1 cellular context compared by ENCODE assay signal in the genomic region with DNA sequence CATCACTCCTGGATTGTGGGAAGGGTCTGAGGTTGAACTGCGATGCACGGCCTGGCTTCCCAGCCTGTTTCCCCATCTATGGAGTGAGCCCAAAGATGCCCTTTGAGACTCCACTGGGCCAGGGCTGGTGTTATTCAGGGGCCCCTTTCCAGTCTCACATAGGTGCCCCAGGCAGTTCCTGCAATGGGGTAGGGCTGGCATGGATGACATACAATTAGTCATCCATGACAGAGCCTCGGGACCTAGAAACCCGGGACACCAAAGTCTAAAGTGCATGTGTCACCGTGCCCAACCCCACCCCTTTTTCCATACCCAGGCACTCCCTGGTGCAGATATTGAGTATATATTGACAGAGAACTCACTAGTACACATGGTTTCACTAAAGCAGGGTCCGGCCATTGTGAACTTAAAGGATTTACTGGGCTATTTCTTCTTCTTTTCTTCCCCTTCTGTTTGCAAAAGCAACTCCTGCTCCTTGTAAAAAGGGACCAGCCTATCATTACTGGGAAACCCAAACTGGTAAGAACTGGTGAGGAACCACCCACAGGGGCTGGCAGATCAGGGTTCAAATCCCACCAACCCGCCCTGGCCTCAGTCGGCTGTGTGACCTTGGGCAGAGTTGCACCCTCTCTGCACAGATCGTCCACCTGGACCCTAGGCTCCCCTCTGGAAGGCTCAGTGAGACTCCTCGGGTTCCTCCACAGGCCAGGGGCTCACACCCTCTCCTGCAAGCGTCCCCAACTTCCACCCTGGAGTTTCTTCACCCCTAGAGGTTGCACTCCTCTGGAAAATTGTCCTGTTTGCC.
TF ChIP-seq lines count a peak whose summit lies in the region.

No MANE protein-coding gene starts in this region.

TF ChIP-seq in HepG2, 621 proteins besides CTCF, POLR2A, EP300 and RAD21 (continued from another document and continues in another):
- TF ChIP-seq, protein P1, sequence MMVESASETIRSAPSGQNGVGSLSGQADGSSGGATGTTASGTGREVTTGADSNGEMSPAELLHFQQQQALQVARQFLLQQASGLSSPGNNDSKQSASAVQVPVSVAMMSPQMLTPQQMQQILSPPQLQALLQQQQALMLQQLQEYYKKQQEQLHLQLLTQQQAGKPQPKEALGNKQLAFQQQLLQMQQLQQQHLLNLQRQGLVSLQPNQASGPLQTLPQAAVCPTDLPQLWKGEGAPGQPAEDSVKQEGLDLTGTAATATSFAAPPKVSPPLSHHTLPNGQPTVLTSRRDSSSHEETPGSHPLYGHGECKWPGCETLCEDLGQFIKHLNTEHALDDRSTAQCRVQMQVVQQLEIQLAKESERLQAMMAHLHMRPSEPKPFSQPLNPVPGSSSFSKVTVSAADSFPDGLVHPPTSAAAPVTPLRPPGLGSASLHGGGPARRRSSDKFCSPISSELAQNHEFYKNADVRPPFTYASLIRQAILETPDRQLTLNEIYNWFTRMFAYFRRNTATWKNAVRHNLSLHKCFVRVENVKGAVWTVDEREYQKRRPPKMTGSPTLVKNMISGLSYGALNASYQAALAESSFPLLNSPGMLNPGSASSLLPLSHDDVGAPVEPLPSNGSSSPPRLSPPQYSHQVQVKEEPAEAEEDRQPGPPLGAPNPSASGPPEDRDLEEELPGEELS (CRISPR knock-in tag; IDR thresholded peaks at IDR 0.05) = no peak
- TF ChIP-seq PAF1 (CRISPR knock-in tag; IDR thresholded peaks at IDR 0.05) (no peak), KDM6A (CRISPR knock-in tag; IDR thresholded peaks at IDR 0.05; ENCODE audit: low read depth) (peak; percentile 46; the same call in 1 of the 2 replicates), DNMT1 (CRISPR knock-in tag; IDR thresholded peaks at IDR 0.05) (no peak), ASH2L (IDR thresholded peaks at IDR 0.05; ENCODE audit: insufficient read length, low read depth, low read length) (peak; percentile 86), ATF1 (CRISPR knock-in tag; IDR thresholded peaks at IDR 0.05) (peak; percentile 55; the same call in 1 of the 2 replicates), ZFP91 (CRISPR knock-in tag; IDR thresholded peaks at IDR 0.05; ENCODE audit: borderline replicate concordance) (peak; percentile 25; the same call in 1 of the 2 replicates), FOXO1 (CRISPR knock-in tag; IDR thresholded peaks at IDR 0.05) (peak; percentile 27; the same call in 1 of the 2 replicates), NFKBIZ (CRISPR knock-in tag; IDR thresholded peaks at IDR 0.05) (no peak), CREM (IDR thresholded peaks at IDR 0.05) (peak; percentile 45), CREM (CRISPR knock-in tag; IDR thresholded peaks at IDR 0.05) (no peak), GFI1 (CRISPR knock-in tag; IDR thresholded peaks at IDR 0.05; ENCODE audit: borderline replicate concordance) (0 out of 2 replicates have a peak, but pooled peaks have one; percentile 18), ZNF143 (CRISPR knock-in tag; IDR thresholded peaks at IDR 0.05) (no peak), SUZ12 (IDR thresholded peaks at IDR 0.05; ENCODE audit: low read depth, low read length) (no peak), GPN1 (CRISPR knock-in tag; IDR thresholded peaks at IDR 0.05; ENCODE audit: borderline replicate concordance) (no peak), ZZZ3 (CRISPR knock-in tag; IDR thresholded peaks at IDR 0.05; ENCODE audit: borderline replicate concordance) (no peak), SIN3A (IDR thresholded peaks at IDR 0.05; ENCODE audit: borderline replicate concordance, low read depth, low read length) (peak; percentile 55; the same call in 1 of the 2 replicates), SCMH1 (CRISPR knock-in tag; IDR thresholded peaks at IDR 0.05; ENCODE audit: borderline replicate concordance) (no peak), HNF4G (IDR thresholded peaks at IDR 0.05; ENCODE audit: borderline replicate concordance, low read depth, low read length) (peak; percentile 73), HNF4G (CRISPR knock-in tag; IDR thresholded peaks at IDR 0.05; ENCODE audit: borderline replicate concordance, low read depth) (peak; percentile 53; the same call in 1 of the 2 replicates), ZEB1 (IDR thresholded peaks at IDR 0.05; ENCODE audit: insufficient replicate concordance, low read depth) (no peak), ZNF644 (CRISPR knock-in tag; IDR thresholded peaks at IDR 0.05; ENCODE audit: low read depth) (0 out of 2 replicates have a peak, but pooled peaks have one; percentile 34), ZNF260 (CRISPR knock-in tag; IDR thresholded peaks at IDR 0.05; ENCODE audit: borderline replicate concordance, low read depth) (no peak), ZNF503 (CRISPR knock-in tag; IDR thresholded peaks at IDR 0.05) (no peak), NR1H2 (CRISPR knock-in tag; IDR thresholded peaks at IDR 0.05; ENCODE audit: borderline replicate concordance, low read depth) (no peak), ZNF543 (CRISPR knock-in tag; IDR thresholded peaks at IDR 0.05) (0 out of 2 replicates have a peak, but pooled peaks have one; percentile 27), MAF1 (CRISPR knock-in tag; IDR thresholded peaks at IDR 0.05; ENCODE audit: borderline replicate concordance) (no peak), AKNA (CRISPR knock-in tag; IDR thresholded peaks at IDR 0.05; ENCODE audit: borderline replicate concordance) (no peak), MXI1 (IDR thresholded peaks at IDR 0.05; ENCODE audit: borderline replicate concordance, low read depth, low read length) (peak; percentile 89; the same call in 1 of the 3 replicates), ZNF12 (CRISPR knock-in tag; IDR thresholded peaks at IDR 0.05) (peak; percentile 49; the same call in 1 of the 2 replicates), ARHGAP35 (CRISPR knock-in tag; IDR thresholded peaks at IDR 0.05; ENCODE audit: borderline replicate concordance) (no peak), ZNF780A (CRISPR knock-in tag; IDR thresholded peaks at IDR 0.05) (no peak), ZNF768 (CRISPR knock-in tag; IDR thresholded peaks at IDR 0.05) (peak; percentile 98)
- TF ChIP-seq, protein P2, sequence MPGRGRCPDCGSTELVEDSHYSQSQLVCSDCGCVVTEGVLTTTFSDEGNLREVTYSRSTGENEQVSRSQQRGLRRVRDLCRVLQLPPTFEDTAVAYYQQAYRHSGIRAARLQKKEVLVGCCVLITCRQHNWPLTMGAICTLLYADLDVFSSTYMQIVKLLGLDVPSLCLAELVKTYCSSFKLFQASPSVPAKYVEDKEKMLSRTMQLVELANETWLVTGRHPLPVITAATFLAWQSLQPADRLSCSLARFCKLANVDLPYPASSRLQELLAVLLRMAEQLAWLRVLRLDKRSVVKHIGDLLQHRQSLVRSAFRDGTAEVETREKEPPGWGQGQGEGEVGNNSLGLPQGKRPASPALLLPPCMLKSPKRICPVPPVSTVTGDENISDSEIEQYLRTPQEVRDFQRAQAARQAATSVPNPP (CRISPR knock-in tag; IDR thresholded peaks at IDR 0.05) = no peak
- TF ChIP-seq, protein P3, sequence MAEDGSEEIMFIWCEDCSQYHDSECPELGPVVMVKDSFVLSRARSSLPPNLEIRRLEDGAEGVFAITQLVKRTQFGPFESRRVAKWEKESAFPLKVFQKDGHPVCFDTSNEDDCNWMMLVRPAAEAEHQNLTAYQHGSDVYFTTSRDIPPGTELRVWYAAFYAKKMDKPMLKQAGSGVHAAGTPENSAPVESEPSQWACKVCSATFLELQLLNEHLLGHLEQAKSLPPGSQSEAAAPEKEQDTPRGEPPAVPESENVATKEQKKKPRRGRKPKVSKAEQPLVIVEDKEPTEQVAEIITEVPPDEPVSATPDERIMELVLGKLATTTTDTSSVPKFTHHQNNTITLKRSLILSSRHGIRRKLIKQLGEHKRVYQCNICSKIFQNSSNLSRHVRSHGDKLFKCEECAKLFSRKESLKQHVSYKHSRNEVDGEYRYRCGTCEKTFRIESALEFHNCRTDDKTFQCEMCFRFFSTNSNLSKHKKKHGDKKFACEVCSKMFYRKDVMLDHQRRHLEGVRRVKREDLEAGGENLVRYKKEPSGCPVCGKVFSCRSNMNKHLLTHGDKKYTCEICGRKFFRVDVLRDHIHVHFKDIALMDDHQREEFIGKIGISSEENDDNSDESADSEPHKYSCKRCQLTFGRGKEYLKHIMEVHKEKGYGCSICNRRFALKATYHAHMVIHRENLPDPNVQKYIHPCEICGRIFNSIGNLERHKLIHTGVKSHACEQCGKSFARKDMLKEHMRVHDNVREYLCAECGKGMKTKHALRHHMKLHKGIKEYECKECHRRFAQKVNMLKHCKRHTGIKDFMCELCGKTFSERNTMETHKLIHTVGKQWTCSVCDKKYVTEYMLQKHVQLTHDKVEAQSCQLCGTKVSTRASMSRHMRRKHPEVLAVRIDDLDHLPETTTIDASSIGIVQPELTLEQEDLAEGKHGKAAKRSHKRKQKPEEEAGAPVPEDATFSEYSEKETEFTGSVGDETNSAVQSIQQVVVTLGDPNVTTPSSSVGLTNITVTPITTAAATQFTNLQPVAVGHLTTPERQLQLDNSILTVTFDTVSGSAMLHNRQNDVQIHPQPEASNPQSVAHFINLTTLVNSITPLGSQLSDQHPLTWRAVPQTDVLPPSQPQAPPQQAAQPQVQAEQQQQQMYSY (CRISPR knock-in tag; IDR thresholded peaks at IDR 0.05) = no peak
- TF ChIP-seq, protein P4, sequence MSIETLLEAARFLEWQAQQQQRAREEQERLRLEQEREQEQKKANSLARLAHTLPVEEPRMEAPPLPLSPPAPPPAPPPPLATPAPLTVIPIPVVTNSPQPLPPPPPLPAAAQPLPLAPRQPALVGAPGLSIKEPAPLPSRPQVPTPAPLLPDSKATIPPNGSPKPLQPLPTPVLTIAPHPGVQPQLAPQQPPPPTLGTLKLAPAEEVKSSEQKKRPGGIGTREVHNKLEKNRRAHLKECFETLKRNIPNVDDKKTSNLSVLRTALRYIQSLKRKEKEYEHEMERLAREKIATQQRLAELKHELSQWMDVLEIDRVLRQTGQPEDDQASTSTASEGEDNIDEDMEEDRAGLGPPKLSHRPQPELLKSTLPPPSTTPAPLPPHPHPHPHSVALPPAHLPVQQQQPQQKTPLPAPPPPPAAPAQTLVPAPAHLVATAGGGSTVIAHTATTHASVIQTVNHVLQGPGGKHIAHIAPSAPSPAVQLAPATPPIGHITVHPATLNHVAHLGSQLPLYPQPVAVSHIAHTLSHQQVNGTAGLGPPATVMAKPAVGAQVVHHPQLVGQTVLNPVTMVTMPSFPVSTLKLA (IDR thresholded peaks at IDR 0.05) = peak; percentile 64
- TF ChIP-seq, protein P5, sequence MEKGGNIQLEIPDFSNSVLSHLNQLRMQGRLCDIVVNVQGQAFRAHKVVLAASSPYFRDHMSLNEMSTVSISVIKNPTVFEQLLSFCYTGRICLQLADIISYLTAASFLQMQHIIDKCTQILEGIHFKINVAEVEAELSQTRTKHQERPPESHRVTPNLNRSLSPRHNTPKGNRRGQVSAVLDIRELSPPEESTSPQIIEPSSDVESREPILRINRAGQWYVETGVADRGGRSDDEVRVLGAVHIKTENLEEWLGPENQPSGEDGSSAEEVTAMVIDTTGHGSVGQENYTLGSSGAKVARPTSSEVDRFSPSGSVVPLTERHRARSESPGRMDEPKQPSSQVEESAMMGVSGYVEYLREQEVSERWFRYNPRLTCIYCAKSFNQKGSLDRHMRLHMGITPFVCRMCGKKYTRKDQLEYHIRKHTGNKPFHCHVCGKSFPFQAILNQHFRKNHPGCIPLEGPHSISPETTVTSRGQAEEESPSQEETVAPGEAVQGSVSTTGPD (CRISPR knock-in tag; IDR thresholded peaks at IDR 0.05) = peak; percentile 23; the same call in 1 of the 2 replicates
